ENCODE assay signal across 7 cellular contexts in the genomic region with DNA sequence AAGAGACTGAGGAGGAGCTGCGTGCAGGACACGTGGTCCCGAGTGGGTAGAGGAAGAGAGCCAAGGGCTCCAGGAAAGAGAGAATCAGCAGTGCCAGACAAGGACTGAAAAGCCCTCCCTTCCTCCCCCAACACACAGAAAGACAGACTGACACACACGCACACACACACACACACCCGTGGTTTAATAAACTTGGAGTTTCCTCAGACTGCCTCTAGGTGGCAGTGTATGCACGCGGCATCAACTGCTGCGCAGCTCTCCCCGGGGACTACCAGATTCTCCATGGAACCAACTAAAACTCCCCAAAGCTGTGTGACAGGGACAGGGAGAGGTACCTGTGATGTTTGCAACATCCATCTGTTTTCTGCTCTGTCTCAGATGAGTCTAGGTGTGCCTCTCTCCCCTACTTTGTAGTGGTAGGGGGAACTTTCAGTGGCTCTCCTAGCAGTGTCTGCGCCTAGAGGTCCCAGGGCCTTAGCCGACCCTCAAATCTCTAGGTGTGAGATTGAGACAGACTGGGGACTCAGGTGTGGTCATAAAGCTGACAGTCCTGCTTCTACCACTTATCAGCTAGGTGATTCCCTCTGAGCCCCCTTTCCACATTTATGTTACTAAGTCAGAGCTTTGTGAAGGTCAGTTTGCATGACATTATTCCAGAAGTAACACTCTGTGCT. TPM values are rescaled to one million over a fixed set of nuclear protein-coding genes. Genes with fewer than 3 reads are reported as not detected.
A peak's percentile ranks its signal among the peaks of the same experiment; 100 is the strongest.
DNase-seq lines count a peak whose midpoint lies in the region; ATAC-seq, FAIRE-seq and TF ChIP-seq lines count a peak whose summit lies in the region.

No MANE protein-coding gene starts in this region.

- H3K9me3 Mint-ChIP-seq in GM23338 (no peaks in the 10 kb centered on the region), T-cell (no peaks in the 10 kb centered on the region)

- H3K36me3 Mint-ChIP-seq in GM23338 (ENCODE audit: low read depth) (no peaks in the 10 kb centered on the region; the same call in 2 of the 3 replicates), T-cell (no peaks in the 10 kb centered on the region)

- H3K9ac ChIP-seq in K562 (ENCODE audit: insufficient read depth in 1 of 2, low read depth in 2 of 2, low read length in 2 of 2), result no peak overlapping the region

- 20% methylated on average over 11 of the region's 11 CpGs for WGBS in K562 (ENCODE audit: insufficient coverage, low coverage, missing lambda C conversion rate)

- H2AFZ ChIP-seq in GM23338 (no peak overlapping the region), K562 (ENCODE audit: low read depth, low read length) (peak overlapping the region; percentile 27; the same call in 1 of the 2 replicates)

- H3K4me1 ChIP-seq in GM23338 (ENCODE audit: insufficient read depth) (no peaks in the 10 kb centered on the region), K562 (replicated peaks in 1 of 2; ENCODE audit: control insufficient read depth in 2 of 2, insufficient read depth in 2 of 2, low read length in 2 of 2) (peaks cover 15 to 22% of the 10 kb centered on the region in 2 experiments)

- H3K27ac ChIP-seq in GM23338 (ENCODE audit: low read depth) (no peak overlapping the region), K562 (ENCODE audit: extremely low read depth, low read depth, low read length) (no peak overlapping the region)

- peak; percentile 95 for ATAC-seq in GM23338
- peak; percentile 78 to 86 (median 82) for ATAC-seq in T-cell (replicated peaks in 1 of 4)
- peak; percentile 90 for ATAC-seq in K562

- DNase-seq in GM23338 (ENCODE audit: low spot score) (peak; percentile 77), KBM-7 (peak; percentile 89), T-cell (peak in 16 of 34 experiments; percentile 32 to 82 (median 60)), K562 (ENCODE audit: extremely low read depth in 1 of 4, low spot score in 3 of 4) (peak; percentile 87 to 89 (median 88)), iPS-NIHi11 (ENCODE audit: low spot score) (peak; percentile 76)
- peak in 2 of 3 donors; percentile 60 to 61 for DNase-seq in stimulated activated CD4-positive, alpha-beta T cell treated with anti-CD3 and anti-CD28 coated beads, Interleukin-12 subunit alpha, Interleukin-12 subunit beta, amount 100 ng/mL, for 48 hours (ENCODE audit: low read depth in 2 of 3, low spot score in 1 of 3)

- H3F3A ChIP-seq in GM23338 (replicated peaks; ENCODE audit: low read depth), result no peaks in the 10 kb centered on the region

- no peaks in the 10 kb centered on the region for H3K36me3 ChIP-seq in GM23338 (ENCODE audit: insufficient read depth)
- H3K36me3 ChIP-seq in K562 (ENCODE audit: control insufficient read depth, insufficient read depth, low read length), result no peaks in the 10 kb centered on the region

- CTCF ChIA-PET in T-cell (lab: Charles Lee) (interaction anchor here (0.5 to 5.2 kb wide), 27 partner anchors 8 to 218 kb away, joined by 3 to 109 read pairs (median 4); partner anchors contain the start of genes PRXL2A (in 1 of the 2) and TSPAN14 (in 1 of the 2)), K562 (lab: Yijun Ruan, JAX; ENCODE audit: low intra/inter-chr PET ratio) (interaction anchor here (0.7 to 6.0 kb wide), 4 partner anchors 11 to 574 kb away, joined by 3 to 79 read pairs (median 10); no protein-coding TSS in a partner anchor)

- no peaks in the 10 kb centered on the region for H3K79me2 ChIP-seq in GM23338 (replicated peaks; ENCODE audit: insufficient read depth)
- H3K79me2 ChIP-seq in K562 (ENCODE audit: control insufficient read depth, insufficient read depth, low read length), result no peaks in the 10 kb centered on the region

- H3K4me3 ChIP-seq in GM23338 (no peak overlapping the region), K562 (no peak overlapping the region)

- peaks cover 18% of the 10 kb centered on the region for H3K4me1 Mint-ChIP-seq in GM23338
- peaks cover 47 to 63% (median 51%) of the 10 kb centered on the region in 3 donors for H3K4me1 Mint-ChIP-seq in T-cell

- intact Hi-C loops in K562 (cut with micrococcal nuclease), result loop anchor here (1.0 to 5.0 kb wide), 6 partner anchors 61 to 478 kb away; no protein-coding TSS in a partner anchor

- TF ChIP-seq EP300 in K562 (IDR thresholded peaks at IDR 0.05; ENCODE audit: low read length), result no peak

- H3K27ac Mint-ChIP-seq in GM23338, result no peak overlapping the region
- H3K27ac Mint-ChIP-seq in T-cell, result peak overlapping the region; percentile 85 to 89

- POLR2A ChIA-PET in T-cell (lab: Charles Lee), result interaction anchor here in 1 of 2 donors (1.0 kb wide), 1 partner anchor 67 kb away, joined by 3 read pairs; no protein-coding TSS in a partner anchor
- POLR2A ChIA-PET in K562 (lab: Yijun Ruan, JAX), result interaction anchor here (0.5 to 2.2 kb wide), 6 partner anchors 18 to 319 kb away, joined by 3 to 16 read pairs (median 4); no protein-coding TSS in a partner anchor

- H3K9me2 ChIP-seq in GM23338 (ENCODE audit: insufficient read depth), result no peaks in the 10 kb centered on the region

- H3K4me2 ChIP-seq in GM23338, result no peak overlapping the region
- H3K4me2 ChIP-seq in K562 (ENCODE audit: insufficient read depth, low read length), result no peak overlapping the region

- H4K20me1 ChIP-seq in GM23338 (replicated peaks; ENCODE audit: insufficient read depth) (no peaks in the 10 kb centered on the region; the same call in 1 of the 2 replicates), K562 (replicated peaks; ENCODE audit: control insufficient read depth, insufficient read depth, low read length) (no peaks in the 10 kb centered on the region)

- TF ChIP-seq RAD21 in K562 (CRISPR knock-in tag; conservative IDR thresholded peaks at IDR 0.05 in 1 of 2, IDR thresholded peaks at IDR 0.05 in 1 of 2), result peak; percentile 99 to 100

- H3K27me3 ChIP-seq in GM23338 (ENCODE audit: insufficient read depth), result no peaks in the 10 kb centered on the region
- H3K27me3 ChIP-seq in K562 (ENCODE audit: control insufficient read depth in 2 of 2, insufficient read depth in 2 of 2, low read length in 2 of 2), result no peaks in the 10 kb centered on the region; a peak in 1 of 5 replicates

- in situ Hi-C loops in KBM-7 (cut with MboI; ENCODE audit: low pct_unique_long_range_greater_than_20kb, low sequenced_read_pairs), result no loop called here
- in situ Hi-C loops in K562 (cut with MboI), result loop anchor here (5.0 kb wide), 2 partner anchors 62 to 63 kb away; no protein-coding TSS in a partner anchor

- H3K9me3 ChIP-seq in K562 (replicated peaks; ENCODE audit: control insufficient read depth, insufficient read depth, low read depth, low read length), result no peaks in the 10 kb centered on the region

- peak; percentile 93 for FAIRE-seq in K562 (lab: Jason Lieb, UNC)

- BruUV-seq in K562 (replicated peaks; lab: Mats Ljungman, UMichigan), result no TSS peak

- TF ChIP-seq CTCF in GM12874 (IDR thresholded peaks at IDR 0.05; ENCODE audit: insufficient read depth, low read depth, low read length) (peak; percentile 89), GM23338 (conservative IDR thresholded peaks at IDR 0.05; ENCODE audit: low read depth in 2 of 2) (peak; percentile 33 to 81), K562 (IDR thresholded peaks at IDR 0.05 in 2 of 3, conservative IDR thresholded peaks at IDR 0.05 in 1 of 3; ENCODE audit: insufficient read depth in 2 of 3, low read depth in 1 of 3, low read length in 3 of 3) (peak; percentile 96 to 99 (median 98))

- no peaks in the 10 kb centered on the region for H3K9me1 ChIP-seq in K562 (ENCODE audit: control insufficient read depth, insufficient read depth, low read length)

- TF ChIP-seq POLR2A in K562 (conservative IDR thresholded peaks at IDR 0.05), result no peak

- peaks cover 7% of the 10 kb centered on the region for H3K27me3 Mint-ChIP-seq in GM23338 (ENCODE audit: insufficient read depth, low read depth, poor library complexity)
- H3K27me3 Mint-ChIP-seq in T-cell, result no peaks in the 10 kb centered on the region

- H3K4me3 Mint-ChIP-seq in GM23338, result no peak overlapping the region
- H3K4me3 Mint-ChIP-seq in T-cell, result peak overlapping the region in 1 of 3 donors; percentile 66

RNA-seq across cellular contexts. Expression of gene TSPAN14, which starts 9.3 kb away (rescaled TPM):
- total RNA-seq in GM23338 (2014; rRNA removed; shearing (Covaris generic)), result 31.8 and 40.7 TPM in 2 replicates
- 17.1 and 17.9 TPM in 2 replicates for polyA plus RNA-seq in GM23338 (2016; fragmentation: Nextera tagmentation; extraction: Ambion mirVana)
- total RNA-seq in T-cell, result 100 to 1,000 TPM; 130 to 204 (median 194) TPM
- 67.3 and 149 TPM in 2 replicates for total RNA-seq in K562 (2011; cell fraction: chromatin; rRNA removed; ENCODE audit: low replicate concordance)
- 99.9 and 106 TPM in 2 replicates for total RNA-seq in K562 (2011; cell fraction: nucleolus; rRNA removed)
- total RNA-seq in K562 (2011; cell fraction: nucleoplasm; rRNA removed), result 117 and 138 TPM in 2 replicates
- 22.4 and 33.3 TPM in 2 replicates for total RNA-seq in K562 (2014; rRNA removed)
- 19.0 and 23.3 TPM in 2 replicates for total RNA-seq in K562 (2014; rRNA removed; fragmentation: Illumina TruSeq; extraction: Trizol)
- 22.5 and 24.4 TPM in 2 replicates for total RNA-seq in K562 (2015; rRNA removed; fragmentation: Illumina TruSeq; extraction: Trizol)
- total RNA-seq in K562 (2021), result 89.2 and 92.9 TPM in 2 replicates
- 42.9 and 65.1 TPM in 2 replicates for polyA plus RNA-seq in K562 (2011; rRNA removed)
- 52.8 and 88.0 TPM in 2 replicates for polyA plus RNA-seq in K562 (2011; cell fraction: cytosol; rRNA removed)
- 52.2 and 85.9 TPM in 2 replicates for polyA plus RNA-seq in K562 (2011; cell fraction: nucleus; rRNA removed)
- polyA plus RNA-seq in K562 (2012), result 44.4 and 57.4 TPM in 2 replicates
- 65.0 and 66.6 TPM in 2 replicates for polyA plus RNA-seq in K562 (2014; fragmentation: Illumina TruSeq; extraction: Trizol)
- 1 to 10 TPM; 5.8 to 6.6 TPM for polyA plus RNA-seq in K562 (2014; fragmentation: Nextera tagmentation; extraction: Ambion mirVana)
- 47.2 and 57.2 TPM in 2 replicates for polyA plus RNA-seq in K562 (2014; rRNA removed)
- 21.6 and 45.5 TPM in 2 replicates for polyA minus RNA-seq in K562 (2011; rRNA and poly(A)+ RNA removed)
- polyA minus RNA-seq in K562 (2011; cell fraction: cytosol; rRNA and poly(A)+ RNA removed), result 28.6 and 45.2 TPM in 2 replicates
- polyA minus RNA-seq in K562 (2011; cell fraction: nucleus; rRNA and poly(A)+ RNA removed), result 20.1 and 21.1 TPM in 2 replicates

RNA-seq across cellular contexts. Expression of gene PRXL2A, which starts 36.4 kb away (rescaled TPM):
- total RNA-seq in GM23338 (2014; rRNA removed; shearing (Covaris generic)), result 31.8 and 40.1 TPM in 2 replicates
- polyA plus RNA-seq in GM23338 (2016; fragmentation: Nextera tagmentation; extraction: Ambion mirVana) (46.8 and 51.7 TPM in 2 replicates), K562 (2011; rRNA removed) (0.14 and 0.75 TPM in 2 replicates), K562 (2014; fragmentation: Illumina TruSeq; extraction: Trizol) (0.83 and 1.1 TPM in 2 replicates), K562 (2014; fragmentation: Nextera tagmentation; extraction: Ambion mirVana) (under 1 TPM; 0.17 to 0.53 TPM), K562 (2014; rRNA removed) (0.78 and 2.1 TPM in 2 replicates)
- total RNA-seq in T-cell (1 to 10 TPM; 2.9 to 6.3 (median 5.2) TPM), K562 (2014; rRNA removed) (0.14 and 0.41 TPM in 2 replicates), K562 (2014; rRNA removed; fragmentation: Illumina TruSeq; extraction: Trizol) (0.64 and 0.84 TPM in 2 replicates), K562 (2015; rRNA removed; fragmentation: Illumina TruSeq; extraction: Trizol) (1.2 and 1.4 TPM in 2 replicates), K562 (2021) (0.71 and 0.87 TPM in 2 replicates)
- total RNA-seq in K562 (2011; cell fraction: chromatin; rRNA removed; ENCODE audit: low replicate concordance), result 0.28 and 1.1 TPM in 2 replicates
- total RNA-seq in K562 (2011; cell fraction: nucleolus; rRNA removed), result 0.33 and 0.53 TPM in 2 replicates
- 0.61 and 0.88 TPM in 2 replicates for total RNA-seq in K562 (2011; cell fraction: nucleoplasm; rRNA removed)
- 0.09 and 0.12 TPM in 2 replicates for polyA plus RNA-seq in K562 (2011; cell fraction: cytosol; rRNA removed)
- polyA plus RNA-seq in K562 (2011; cell fraction: nucleus; rRNA removed), result 0.11 TPM in 1 of 2 replicates, not detected in the other
- 1.1 and 1.7 TPM in 2 replicates for polyA plus RNA-seq in K562 (2012)
- 0.21 TPM in 1 of 2 replicates, not detected in the other for polyA minus RNA-seq in K562 (2011; rRNA and poly(A)+ RNA removed)
- polyA minus RNA-seq in K562 (2011; cell fraction: cytosol; rRNA and poly(A)+ RNA removed), result 0.38 and 0.55 TPM in 2 replicates
- polyA minus RNA-seq in K562 (2011; cell fraction: nucleus; rRNA and poly(A)+ RNA removed), result 0.22 TPM in 1 of 2 replicates, not detected in the other
